In genomic region chr7:1364906-1365570, GRCh38 we compare ENCODE assay signal across 23 cellular contexts.
DNase-seq lines count a peak whose midpoint lies in the region; ATAC-seq, FAIRE-seq and TF ChIP-seq lines count a peak whose summit lies in the region.
"Had no signal": no experiment of that assay in that cellular context is flagged by ENCODE, and none has a peak within 500 bp of the region (broad histone marks: within the 10 kb centered on the region; RNA-seq: fewer than 3 reads in every experiment).

No MANE protein-coding gene starts in this region.

- no peak overlapping the region for H3K14ac ChIP-seq in H1 (ENCODE audit: insufficient read length)

- ATAC-seq in SK-N-SH treated with all-trans-retinoic acid at 6 μM for 48 hours = no peak
- ATAC-seq in right cardiac atrium = no peak
- ATAC-seq in HG02973 (IDR thresholded peaks at IDR 0.05; ENCODE audit: unreplicated experiment) = no peak
- ATAC-seq: GM23338 had no signal

- no peak overlapping the region for H3K4ac ChIP-seq in H1 (replicated peaks; ENCODE audit: insufficient read length, low read depth, low read length)

- H3K4me3 ChIP-seq in SK-N-SH (ENCODE audit: low read depth in 2 of 2, low read length in 1 of 2) (no peak overlapping the region), right cardiac atrium (ENCODE audit: low read length) (no peak overlapping the region), left ventricle myocardium inferior (no peak overlapping the region), H1 (ENCODE audit: extremely low read depth in 1 of 4, insufficient read depth in 2 of 4, low read depth in 3 of 4, low read length in 4 of 4) (no peak overlapping the region)
- H3K4me3 ChIP-seq: BLaER1 treated with 17β-estradiol and CSF1 and Interleukin-3, amounts not matched to agents 10 nM and 100 nM; GM23338 had no signal

- no peak overlapping the region for H3K23ac ChIP-seq in H1 (ENCODE audit: insufficient read length)

- CTCF ChIA-PET in SK-N-SH (lab: Yijun Ruan, JAX) = interaction anchor here (0.8 to 1.4 kb wide), 5 partner anchors 10 to 189 kb away, joined by 3 to 4 read pairs (median 3); no protein-coding TSS in a partner anchor
- CTCF ChIA-PET in H1 (lab: Charles Lee; ENCODE audit: partially characterized antibody) = interaction anchor here (0.6 to 1.4 kb wide), 4 partner anchors 43 to 913 kb away, joined by 3 to 4 read pairs (median 3); no protein-coding TSS in a partner anchor

- H3K18ac ChIP-seq in H1 (ENCODE audit: extremely low read depth, low read length) = no peak overlapping the region

- H3K9me3 ChIP-seq in SK-N-SH (no peaks in the 10 kb centered on the region), right cardiac atrium (ENCODE audit: control insufficient read depth, low read length) (peaks cover 2% of the 10 kb centered on the region), left ventricle myocardium inferior (replicated peaks) (peaks cover 22% of the 10 kb centered on the region), H1 (ENCODE audit: insufficient read depth in 2 of 2, low read depth in 1 of 2, low read length in 1 of 2) (no peaks in the 10 kb centered on the region)
- H3K9me3 ChIP-seq: BE2C had no signal

- H4K20me1 ChIP-seq in SK-N-SH (ENCODE audit: insufficient read depth) = peaks cover 6% of the 10 kb centered on the region; the same call in 1 of the 2 replicates
- no peaks in the 10 kb centered on the region for H4K20me1 ChIP-seq in H1 (replicated peaks in 1 of 2; ENCODE audit: control insufficient read depth in 1 of 2, insufficient read depth in 2 of 2, low read length in 2 of 2)

- no peak overlapping the region for H4K91ac ChIP-seq in H1 (replicated peaks; ENCODE audit: insufficient read length, low read length)

- no peak overlapping the region for H2BK20ac ChIP-seq in H1 (ENCODE audit: low read length)

- no peak overlapping the region for H3K4me2 ChIP-seq in SK-N-SH
- no peak overlapping the region for H3K4me2 ChIP-seq in H1 (ENCODE audit: insufficient read depth in 1 of 2, low read depth in 2 of 2, low read length in 2 of 2)
- H3K4me2 ChIP-seq: GM23338 had no signal

- H3K27me3 ChIP-seq in SK-N-SH (ENCODE audit: insufficient read depth) (peaks cover 97% of the 10 kb centered on the region), right cardiac atrium (ENCODE audit: control insufficient read depth, insufficient read depth) (no peaks in the 10 kb centered on the region), left ventricle myocardium inferior (ENCODE audit: low read depth) (peaks cover 84% of the 10 kb centered on the region), H1 (replicated peaks in 1 of 4; ENCODE audit: control insufficient read depth in 3 of 4, extremely low read depth in 1 of 4, insufficient read depth in 3 of 4, low read length in 3 of 4) (peaks cover 0 to 17% (median 12%) of the 10 kb centered on the region in 4 experiments; a peak in 4 of 7 replicates)

- H2BK15ac ChIP-seq in H1 (ENCODE audit: low read length) = no peak overlapping the region

- peak; percentile 33 for DNase-seq in SK-N-SH
- DNase-seq in right cardiac atrium = peak; percentile 1 to 29 (median 24)
- no peak for DNase-seq in left ventricle myocardium inferior
- no peak for DNase-seq in H1 (ENCODE audit: low read depth in 1 of 2, low spot score in 2 of 2)
- DNase-seq in urothelium cell line (ENCODE audit: low spot score) = no peak
- DNase-seq in AML-193 (lab: John Stamatoyannopoulos, UW) = no peak
- DNase-seq: BE2C; Calu3; CD4-positive, alpha-beta T cell; COR-L47; DMS53; DMS79 treated with DMSO at 0.1 percent for 48 hours; GF-D8; HCEC 1CT had no signal

- POLR2A ChIA-PET in SK-N-SH (lab: Yijun Ruan, JAX) (no interaction called here), H1 (lab: Charles Lee; ENCODE audit: partially characterized antibody) (no interaction called here)

- H3K36me3 ChIP-seq in SK-N-SH (replicated peaks in 1 of 2; ENCODE audit: control insufficient read depth in 1 of 2, insufficient read depth in 2 of 2, low read length in 1 of 2) (no peaks in the 10 kb centered on the region), left ventricle myocardium inferior (no peaks in the 10 kb centered on the region), H1 (ENCODE audit: control insufficient read depth in 2 of 4, insufficient read depth in 4 of 4, low read length in 3 of 4) (no peaks in the 10 kb centered on the region)
- H3K36me3 ChIP-seq: BE2C; BLaER1 treated with 17β-estradiol and CSF1 and Interleukin-3, amounts not matched to agents 10 nM and 100 nM had no signal

- no peak overlapping the region for H2AFZ ChIP-seq in SK-N-SH (ENCODE audit: low read depth)
- no peak overlapping the region for H2AFZ ChIP-seq in H1 (ENCODE audit: low read length)
- H2AFZ ChIP-seq: GM23338 had no signal

- H3K9me2 ChIP-seq in SK-N-SH = no peaks in the 10 kb centered on the region

- H3K79me1 ChIP-seq in H1 (ENCODE audit: low read depth, low read length) = no peaks in the 10 kb centered on the region

- WGBS in SK-N-SH (ENCODE audit: low lambda C conversion rate) = 51% methylated on average over 13 of the region's 13 CpGs
- 78% methylated on average over 13 of the region's 13 CpGs for WGBS in right cardiac atrium
- WGBS in H1 (ENCODE audit: extremely low coverage in 1 of 2, insufficient coverage in 1 of 2, insufficient read length in 1 of 2, insufficient replicate concordance in 2 of 2, low coverage in 1 of 2, low lambda C conversion rate in 2 of 2, missing lambda C conversion rate in 1 of 2), 2 experiments = 91% methylated on average over 13 of the region's 13 CpGs; no CpG with 5 or more reads in 1 of the 2 experiments

- H3F3A ChIP-seq in SK-N-SH (replicated peaks; ENCODE audit: insufficient read depth) = peaks cover 10% of the 10 kb centered on the region

- TF ChIP-seq CTCF in SK-N-SH (IDR thresholded peaks at IDR 0.05) (no peak), left ventricle myocardium inferior (IDR thresholded peaks at IDR 0.05; ENCODE audit: borderline replicate concordance) (no peak), H1 (IDR thresholded peaks at IDR 0.05; ENCODE audit: control extremely low read depth in 1 of 3, insufficient read depth in 1 of 3, low read depth in 1 of 3, low read length in 3 of 3) (no peak)

- H2BK5ac ChIP-seq in H1 (ENCODE audit: low read depth, low read length) = no peak overlapping the region; the same call in 1 of the 2 replicates

- FAIRE-seq in H1 (lab: Jason Lieb, UNC) = no peak
- FAIRE-seq in urothelium cell line (lab: Jason Lieb, UNC) = peak; percentile 87
- FAIRE-seq: A204.1, GM12891, GM18507, H54 had no signal

- no peak overlapping the region for H3K9ac ChIP-seq in SK-N-SH
- H3K9ac ChIP-seq in H1 (replicated peaks in 1 of 4; ENCODE audit: extremely low read depth in 1 of 4, low read depth in 3 of 4, low read length in 3 of 4) = no peak overlapping the region
- H3K9ac ChIP-seq: BLaER1 treated with 17β-estradiol and CSF1 and Interleukin-3, amounts not matched to agents 10 nM and 100 nM had no signal

- no peak overlapping the region for H3K56ac ChIP-seq in H1 (replicated peaks; ENCODE audit: insufficient read length, low read depth, low read length)

- no peak overlapping the region for H2BK12ac ChIP-seq in H1 (ENCODE audit: low read depth, low read length)

- no peak for TF ChIP-seq POLR2A in H1 (IDR thresholded peaks at IDR 0.05; ENCODE audit: control extremely low read depth in 1 of 2, low read depth in 2 of 2, low read length in 2 of 2)

- peak overlapping the region; percentile 25; the same call in 1 of the 2 replicates for H4K8ac ChIP-seq in H1 (ENCODE audit: extremely low read depth, insufficient read depth, low read length)

- H4K5ac ChIP-seq in H1 (ENCODE audit: insufficient read length, low read depth, low read length) = no peak overlapping the region

- H2BK120ac ChIP-seq in H1 (replicated peaks; ENCODE audit: low read depth, low read length) = no peak overlapping the region

- TF ChIP-seq EP300 in SK-N-SH (IDR thresholded peaks at IDR 0.05; ENCODE audit: borderline replicate concordance in 1 of 2, low read depth in 1 of 2, low read length in 1 of 2) (no peak), H1 (IDR thresholded peaks at IDR 0.05; ENCODE audit: borderline replicate concordance in 1 of 2, low read depth in 2 of 2, low read length in 2 of 2) (no peak)

- H3K79me2 ChIP-seq in SK-N-SH (ENCODE audit: insufficient read depth) (no peaks in the 10 kb centered on the region), H1 (ENCODE audit: control insufficient read depth in 1 of 2, insufficient read depth in 2 of 2, low read length in 2 of 2) (no peaks in the 10 kb centered on the region)

- H3K4me1 ChIP-seq in SK-N-SH (ENCODE audit: control insufficient read depth in 1 of 2, insufficient read depth in 2 of 2, low read depth in 1 of 2, low read length in 1 of 2) (no peaks in the 10 kb centered on the region), right cardiac atrium (ENCODE audit: control insufficient read depth, insufficient read depth, low read length) (no peaks in the 10 kb centered on the region), left ventricle myocardium inferior (peaks cover 4% of the 10 kb centered on the region), H1 (replicated peaks in 1 of 4; ENCODE audit: control insufficient read depth in 3 of 4, insufficient read depth in 4 of 4, low read length in 3 of 4) (peaks cover 0 to 11% (median 7%) of the 10 kb centered on the region in 4 experiments; a peak in 5 of 7 replicates)
- H3K4me1 ChIP-seq: BE2C had no signal

- no peak overlapping the region for H2AK5ac ChIP-seq in H1 (ENCODE audit: low read depth, low read length)

- intact Hi-C loops in right cardiac atrium (cut with DNase I) = no loop called here
- intact Hi-C loops in left ventricle myocardium inferior (cut with micrococcal nuclease) = no loop called here

- TF ChIP-seq RAD21 in SK-N-SH (IDR thresholded peaks at IDR 0.05; ENCODE audit: low read length) (no peak), H1 (IDR thresholded peaks at IDR 0.05 in 1 of 2, conservative IDR thresholded peaks at IDR 0.05 in 1 of 2; ENCODE audit: low read depth in 2 of 2, low read length in 2 of 2) (no peak)

- H3K27ac ChIP-seq in SK-N-SH (ENCODE audit: low read depth in 2 of 2, low read length in 1 of 2) (no peak overlapping the region), right cardiac atrium (ENCODE audit: low read length) (no peak overlapping the region), left ventricle myocardium inferior (replicated peaks) (no peak overlapping the region), H1 (ENCODE audit: low read depth, low read length) (no peak overlapping the region)
- H3K27ac ChIP-seq: 22Rv1; BLaER1 treated with 17β-estradiol and CSF1 and Interleukin-3, amounts not matched to agents 10 nM and 100 nM had no signal

- H3K23me2 ChIP-seq in H1 (ENCODE audit: low read depth, low read length) = peaks cover 2% of the 10 kb centered on the region; the same call in 1 of the 2 replicates

TF ChIP-seq in SK-N-SH, 30 proteins besides CTCF, POLR2A, EP300 and RAD21 (continues in another document):
- no peak for TF ChIP-seq SIN3A (IDR thresholded peaks at IDR 0.05; ENCODE audit: borderline replicate concordance, low read depth, low read length)
- TF ChIP-seq CHD2 (IDR thresholded peaks at IDR 0.05; ENCODE audit: low read length, partially characterized antibody) = no peak

TF ChIP-seq in H1, 55 proteins besides CTCF, POLR2A, EP300 and RAD21:
- TF ChIP-seq PHF8 (conservative IDR thresholded peaks at IDR 0.05; ENCODE audit: low read depth, low read length) (no peak), BRCA1 (IDR thresholded peaks at IDR 0.05; ENCODE audit: low read depth, low read length) (no peak)

Comparison
In these comparisons a context has a peak if more than half of its experiments do, and no peak if none do; other contexts are left out.
1. DNase-seq: peak in SK-N-SH (single experiment) and right cardiac atrium (3 of 3); none in left ventricle myocardium inferior (single experiment), H1 (0 of 2), urothelium cell line (single experiment) and AML-193 (0 of 2).